In genomic region chr1:100277866-100278265, GRCh38 we compare ENCODE assay signal across 14 cellular contexts. TPM values are rescaled to one million over a fixed set of nuclear protein-coding genes. Genes with fewer than 3 reads are reported as not detected.
DNase-seq lines count a peak whose midpoint lies in the region; ATAC-seq lines count a peak whose summit lies in the region.
"Had no signal": no experiment of that assay in that cellular context is flagged by ENCODE, and none has a peak within 500 bp of the region (broad histone marks: within the 10 kb centered on the region; RNA-seq: fewer than 3 reads in every experiment).

No MANE protein-coding gene starts in this region.

- H3K36me3 Mint-ChIP-seq in immature natural killer cell = peaks cover 14 to 50% (median 15%) of the 10 kb centered on the region in 3 donors

- H3K27ac Mint-ChIP-seq in immature natural killer cell = peak overlapping the region in 2 of 6 donors; percentile 3 to 20
- H3K27ac Mint-ChIP-seq: endodermal cell had no signal

- H3K4me3 Mint-ChIP-seq in immature natural killer cell = no peak overlapping the region
- H3K4me3 Mint-ChIP-seq: endodermal cell had no signal

- no peak for ATAC-seq in HG03521 (IDR thresholded peaks at IDR 0.05; ENCODE audit: unreplicated experiment)
- ATAC-seq: upper lobe of right lung had no signal

- H3K9me3 Mint-ChIP-seq in immature natural killer cell = no peaks in the 10 kb centered on the region
- H3K9me3 Mint-ChIP-seq: endodermal cell had no signal

- peaks cover 5 to 57% of the 10 kb centered on the region in 2 donors for H3K4me1 Mint-ChIP-seq in immature natural killer cell
- H3K4me1 Mint-ChIP-seq: endodermal cell had no signal

- H3K27me3 Mint-ChIP-seq in immature natural killer cell (ENCODE audit: low read depth in 3 of 3) = no peaks in the 10 kb centered on the region

- DNase-seq in activated T-cell treated with anti-CD3 and anti-CD28 coated beads for 4 hours (peak; percentile 19), NAMALWA (ENCODE audit: low spot score) (peak; percentile 63), immature natural killer cell (peak; percentile 11 to 23 (median 12)), NCI-H524 (lab: John Stamatoyannopoulos, UW) (no peak), middle frontal gyrus (ENCODE audit: extremely low spot score, low spot score) (no peak)
- DNase-seq in activated T-cell treated with anti-CD3 and anti-CD28 coated beads, Interleukin-2, amount 50 U/mL, for 48 hours = no peak
- peak; percentile 16 to 27 for DNase-seq in activated CD4-positive, alpha-beta T cell treated with anti-CD3 and anti-CD28 coated beads, Interleukin-2, amount 50 U/mL, for 4 hours
- DNase-seq: DMS153, endodermal cell, KG1, NCI-H1930, nucleus accumbens, upper lobe of right lung had no signal

RNA-seq across cellular contexts. Expression of gene RTCA, which starts 11.8 kb away (rescaled TPM):
- 10 to 100 TPM; 14.7 to 28.4 (median 27.5) TPM for polyA plus RNA-seq in immature natural killer cell

RNA-seq across cellular contexts. Expression of gene DBT, which starts 28.2 kb away (rescaled TPM):
- 1 to 10 TPM in 2 of 3 donors, under 1 TPM in 1; 0.43 to 7.0 (median 3.5) TPM for polyA plus RNA-seq in immature natural killer cell

Comparison
In these comparisons a context has a peak if more than half of its experiments do, and no peak if none do; other contexts are left out.
1. DNase-seq: peak in activated T-cell treated with anti-CD3 and anti-CD28 coated beads for 4 hours (single experiment), NAMALWA (single experiment), activated CD4-positive, alpha-beta T cell treated with anti-CD3 and anti-CD28 coated beads, Interleukin-2, amount 50 U/mL, for 4 hours (2 of 2) and immature natural killer cell (3 of 3); none in activated T-cell treated with anti-CD3 and anti-CD28 coated beads, Interleukin-2, amount 50 U/mL, for 48 hours (0 of 2), NCI-H524 (0 of 2) and middle frontal gyrus (single experiment).